Comparison of ENCODE assay signal across 8 cellular contexts in the genomic region with DNA sequence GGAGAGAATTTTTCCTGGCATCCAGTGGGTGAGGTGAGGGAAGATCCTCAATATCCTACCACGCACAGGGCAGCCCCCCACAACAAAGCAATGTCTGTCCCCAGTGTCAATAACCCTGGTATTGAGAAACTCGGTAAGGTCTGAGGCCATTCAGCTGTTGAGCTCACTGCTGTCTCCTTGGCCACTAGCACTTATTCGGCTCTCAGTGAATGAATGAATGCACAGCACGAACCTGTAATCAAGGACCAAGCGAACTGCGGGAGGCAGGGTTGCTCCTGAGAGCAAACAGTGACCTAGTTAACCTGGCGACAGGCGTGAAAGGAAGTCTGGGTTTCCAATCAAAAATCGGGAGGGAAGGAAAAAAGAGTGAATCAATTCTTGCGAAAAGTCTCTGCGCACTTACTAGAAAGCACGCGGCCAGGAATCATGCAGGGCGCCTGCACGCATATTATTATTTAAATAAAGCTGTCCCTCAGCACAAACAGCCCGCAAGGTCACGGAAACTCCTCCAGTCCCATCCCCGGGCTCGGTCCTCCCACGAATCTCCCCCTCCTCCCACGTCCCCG. TPM values are rescaled to one million over a fixed set of nuclear protein-coding genes. Genes with fewer than 3 reads are reported as not detected.
A peak's percentile ranks its signal among the peaks of the same experiment; 100 is the strongest.
DNase-seq lines count a peak whose midpoint lies in the region; ATAC-seq, FAIRE-seq and TF ChIP-seq lines count a peak whose summit lies in the region.

No MANE protein-coding gene starts in this region.

- WGBS in neuronal stem cell (ENCODE audit: extremely low coverage in 2 of 2, insufficient read length in 2 of 2, insufficient replicate concordance in 1 of 2), 2 donors: no CpG with 5 or more reads among the region's 22 CpGs

- peak; percentile 2 for TF ChIP-seq POLR2A in erythroblast (IDR thresholded peaks at IDR 0.05; ENCODE audit: low read length)

- peak; percentile 46 for DNase-seq in COR-L47 (lab: John Stamatoyannopoulos, UW)
- peak; percentile 11 for DNase-seq in HEK293T (ENCODE audit: extremely low spot score)
- DNase-seq in Panc1 (ENCODE audit: low read depth, low spot score): no peak
- no peak for DNase-seq in erythroblast (lab: John Stamatoyannopoulos, UW)
- no peak for DNase-seq in neuronal stem cell (ENCODE audit: low spot score)
- DNase-seq in hypothalamus (lab: John Stamatoyannopoulos, UW): no peak
- no peak for DNase-seq in urothelium cell line (ENCODE audit: low spot score)

- H2AK5ac ChIP-seq in neuronal stem cell (ENCODE audit: low read depth, low read length): no peak overlapping the region

- H2BK5ac ChIP-seq in neuronal stem cell (ENCODE audit: low read length): peak overlapping the region; percentile 94

- no TSS peak for BruUV-seq in Panc1 (replicated peaks; lab: Mats Ljungman, UMichigan)

- H2AFZ ChIP-seq in neuronal stem cell (ENCODE audit: low read length): peak overlapping the region; percentile 96

- H3K36me3 ChIP-seq in Panc1 (ENCODE audit: control insufficient read depth, insufficient read depth, low read length) (no peaks in the 10 kb centered on the region), neuronal stem cell (replicated peaks in 1 of 2; ENCODE audit: control insufficient read depth in 2 of 2, insufficient read depth in 2 of 2, low read length in 2 of 2) (peaks cover 2 to 28% of the 10 kb centered on the region in 2 donors)

- POLR2A ChIA-PET in HEK293T (lab: Yijun Ruan, JAX) (interaction anchor here (1.0 kb wide), 3 partner anchors 12 to 147 kb away, joined by 3 read pairs; no protein-coding TSS in a partner anchor), Panc1 (lab: Charles Lee) (interaction anchor here (0.5 to 1.2 kb wide), 7 partner anchors 13 to 352 kb away, joined by 3 to 6 read pairs (median 4); no protein-coding TSS in a partner anchor)

- no peak for TF ChIP-seq CTCF in Panc1 (IDR thresholded peaks at IDR 0.05)

- H3K9ac ChIP-seq in neuronal stem cell (ENCODE audit: low read depth, low read length, poor library complexity): peak overlapping the region; percentile 83

- peak overlapping the region; percentile 75 for H3K4me2 ChIP-seq in neuronal stem cell (ENCODE audit: insufficient read depth, low read length, poor library complexity, severe bottlenecking)

- in situ Hi-C loops in Panc1 (cut with HindIII; ENCODE audit: low pct_unique_long_range_greater_than_20kb, low sequenced_read_pairs): no loop called here

- CTCF ChIA-PET in HEK293T (lab: Yijun Ruan, JAX): no interaction called here
- CTCF ChIA-PET in Panc1 (lab: Charles Lee): interaction anchor here (0.6 to 1.1 kb wide), 4 partner anchors 19 to 248 kb away, joined by 3 to 9 read pairs (median 6); no protein-coding TSS in a partner anchor

- H3K14ac ChIP-seq in neuronal stem cell (ENCODE audit: low read length): peak overlapping the region; percentile 14

- H2BK120ac ChIP-seq in neuronal stem cell (ENCODE audit: low read depth, low read length): no peak overlapping the region

- H3K9me3 ChIP-seq in Panc1 (ENCODE audit: control insufficient read depth, insufficient read depth, low read depth, low read length) (no peaks in the 10 kb centered on the region), neuronal stem cell (replicated peaks in 1 of 2; ENCODE audit: control insufficient read depth in 2 of 2, insufficient read depth in 1 of 2, low read depth in 1 of 2, low read length in 2 of 2) (peaks cover 0 to 2% of the 10 kb centered on the region in 2 donors)

- intact Hi-C loops in Panc1 (cut with micrococcal nuclease; ENCODE audit: unreplicated experiment): no loop called here

- ATAC-seq in Panc1: no peak
- ATAC-seq in HG02571 (IDR thresholded peaks at IDR 0.05; ENCODE audit: unreplicated experiment): no peak

- H3K4me3 ChIP-seq in Panc1 (ENCODE audit: low read depth in 2 of 2, low read length in 2 of 2) (peak overlapping the region; percentile 84 to 99), neuronal stem cell (ENCODE audit: low read length in 2 of 2) (peak overlapping the region; percentile 80 to 90)

- no peak overlapping the region for H2BK12ac ChIP-seq in neuronal stem cell (ENCODE audit: low read length)

- H3K27ac ChIP-seq in Panc1 (ENCODE audit: low read length) (peak overlapping the region; percentile 98), neuronal stem cell (replicated peaks; ENCODE audit: low read length) (peak overlapping the region; percentile 66)

- peaks cover 11% of the 10 kb centered on the region; the same call in 1 of the 2 replicates for H3K4me1 ChIP-seq in Panc1 (ENCODE audit: control insufficient read depth, insufficient read depth, low read length)
- peaks cover 4 to 10% of the 10 kb centered on the region in 2 donors for H3K4me1 ChIP-seq in neuronal stem cell (ENCODE audit: control insufficient read depth in 2 of 2, insufficient read depth in 1 of 2, low read depth in 1 of 2, low read length in 2 of 2)

- H3K18ac ChIP-seq in neuronal stem cell (ENCODE audit: low read length): peak overlapping the region; percentile 52

- no peak overlapping the region for H2BK15ac ChIP-seq in neuronal stem cell (ENCODE audit: low read length)

- H3K27me3 ChIP-seq in Panc1 (ENCODE audit: control insufficient read depth, insufficient read depth, low read length) (no peaks in the 10 kb centered on the region), neuronal stem cell (ENCODE audit: control insufficient read depth in 3 of 3, insufficient read depth in 3 of 3, low read depth in 1 of 3, low read length in 3 of 3) (no peaks in the 10 kb centered on the region)

- H4K8ac ChIP-seq in neuronal stem cell (ENCODE audit: low read depth, low read length): no peak overlapping the region

- no peak overlapping the region for H4K91ac ChIP-seq in neuronal stem cell (ENCODE audit: low read depth, low read length, poor library complexity)

- H3K4ac ChIP-seq in neuronal stem cell (ENCODE audit: low read length): no peak overlapping the region

- FAIRE-seq in urothelium cell line (lab: Jason Lieb, UNC): no peak

- peaks cover 2% of the 10 kb centered on the region for H3K79me1 ChIP-seq in neuronal stem cell (ENCODE audit: low read depth, low read length)

- H3K23ac ChIP-seq in neuronal stem cell (ENCODE audit: low read depth, low read length, poor library complexity): peak overlapping the region; percentile 50

TF ChIP-seq in HEK293T, 16 proteins besides CTCF, POLR2A, EP300 and RAD21:
- no peak for TF ChIP-seq SP1 (IDR thresholded peaks at IDR 0.05)
- TF ChIP-seq NFRKB (IDR thresholded peaks at IDR 0.05): no peak
- no peak for TF ChIP-seq ELF4 (IDR thresholded peaks at IDR 0.05)
- TF ChIP-seq ZNF384 (IDR thresholded peaks at IDR 0.05): no peak
- TF ChIP-seq ARNT (IDR thresholded peaks at IDR 0.05): no peak
- TF ChIP-seq L3MBTL2 (conservative IDR thresholded peaks at IDR 0.05): 0 out of 2 replicates have a peak, but pooled peaks have one; percentile 10
- TF ChIP-seq FOXK2 (IDR thresholded peaks at IDR 0.05): no peak

RNA-seq across cellular contexts. Expression of a gene that starts 0.5 kb away (rescaled TPM):
- total RNA-seq in Panc1 (2021; ENCODE audit: unreplicated experiment): 13.8 TPM
- 6.2 TPM for polyA plus RNA-seq in Panc1 (2012; ENCODE audit: insufficient read length)
- polyA plus RNA-seq in neuronal stem cell (2013, experiment 1 of 2): 7.7 TPM
- 7.5 TPM for polyA plus RNA-seq in neuronal stem cell (2013, experiment 2 of 2)

RNA-seq across cellular contexts. Expression of a gene that starts 41.6 kb away (rescaled TPM):
- not detected for total RNA-seq in Panc1 (2021; ENCODE audit: unreplicated experiment)
- polyA plus RNA-seq in Panc1 (2012; ENCODE audit: insufficient read length): not detected
- polyA plus RNA-seq in neuronal stem cell (2013, experiment 1 of 2): not detected
- not detected for polyA plus RNA-seq in neuronal stem cell (2013, experiment 2 of 2)

Comparison
In these comparisons a context has a peak if more than half of its experiments do, and no peak if none do; other contexts are left out.
1. DNase-seq: peak in COR-L47 (single experiment) and HEK293T (single experiment); none in Panc1 (single experiment), erythroblast (0 of 2), neuronal stem cell (single experiment), hypothalamus (0 of 51) and urothelium cell line (single experiment).